14 cellular contexts compared by ENCODE assay signal in the genomic region with DNA sequence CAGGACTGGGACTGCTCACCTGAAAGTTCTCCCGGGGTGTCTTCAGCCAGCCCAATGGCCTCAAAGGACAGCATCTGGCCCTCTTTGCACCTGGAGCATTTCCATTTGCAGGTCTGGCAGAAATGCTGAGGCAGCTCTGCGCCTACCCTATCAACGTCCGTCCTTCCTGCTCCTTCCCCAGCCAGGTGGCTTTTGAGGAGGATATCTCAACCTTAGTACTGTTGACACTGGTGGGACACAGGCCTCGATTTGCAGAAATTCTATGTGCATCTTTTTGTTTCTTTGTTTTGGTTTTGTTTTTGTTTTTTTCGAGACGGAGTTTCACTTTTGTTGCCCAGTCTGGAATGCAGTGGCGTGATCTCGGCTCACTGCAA. TPM values are rescaled to one million over a fixed set of nuclear protein-coding genes. Genes with fewer than 3 reads are reported as not detected.
"Had no signal": no experiment of that assay in that cellular context is flagged by ENCODE, and none has a peak within 500 bp of the region (broad histone marks: within the 10 kb centered on the region; RNA-seq: fewer than 3 reads in every experiment).

No MANE protein-coding gene starts in this region.

- H3K27ac ChIP-seq: cardiac muscle cell, epithelial cell of prostate, neural progenitor cell, ovary had no signal

- H3K4me3 ChIP-seq: cardiac muscle cell, neural progenitor cell, ovary had no signal

- H3K27me3 ChIP-seq: cardiac muscle cell, neural progenitor cell, ovary had no signal

- H2AFZ ChIP-seq: neural progenitor cell had no signal

- H3K9me3 ChIP-seq: ovary had no signal

- H3K9ac ChIP-seq: neural progenitor cell had no signal

- H3K4me2 ChIP-seq: neural progenitor cell had no signal

- H3K4me1 ChIP-seq: neural progenitor cell had no signal

- DNase-seq: amniotic stem cell, hippocampal formation, ovary had no signal

- H3K36me3 ChIP-seq: cardiac muscle cell, neural progenitor cell, ovary had no signal

RNA-seq across cellular contexts. Expression of a gene that starts 5.0 kb away (rescaled TPM):
- total RNA-seq: activated CD8-positive, alpha-beta memory T cell treated with anti-CD3 and anti-CD28 coated beads for 36 hours; chondrocyte; dermis microvascular lymphatic vessel endothelial cell; glomerular endothelial cell; lung microvascular endothelial cell; mononuclear cell; naive thymus-derived CD4-positive, alpha-beta T cell; T-helper 2 cell treated with Interferon-gamma antibody and Interleukin-4, amounts not matched to agents 100 ng/mL and 5 ng/mL, for 36 hours had no signal
- polyA plus RNA-seq: cardiac muscle cell; naive thymus-derived CD4-positive, alpha-beta T cell; ovary had no signal

RNA-seq across cellular contexts. Expression of a gene that starts 53.8 kb away (rescaled TPM):
- total RNA-seq: mononuclear cell had no signal
- polyA plus RNA-seq: naive thymus-derived CD4-positive, alpha-beta T cell had no signal
